32 cellular contexts compared by ENCODE assay signal in the genomic region with DNA sequence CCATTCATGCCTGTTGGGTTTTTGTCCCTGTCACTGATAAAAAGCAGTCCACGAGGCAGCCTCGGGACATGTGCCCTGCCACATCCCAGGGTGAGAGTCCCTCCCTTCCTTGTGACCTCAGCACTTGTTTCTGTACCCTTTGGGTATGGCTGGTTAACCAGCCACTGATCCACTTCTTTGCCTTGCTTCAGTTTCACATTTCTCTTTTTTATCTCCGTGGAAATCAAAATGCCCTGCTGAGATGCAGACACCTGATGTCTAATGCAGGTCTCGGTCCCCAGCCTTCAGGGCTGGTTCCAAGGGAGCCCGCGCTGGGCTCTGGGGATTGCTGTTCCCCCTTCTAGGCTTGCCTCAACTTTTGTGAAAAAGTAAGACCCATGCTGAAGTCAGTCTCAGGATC.
"Had no signal": no experiment of that assay in that cellular context is flagged by ENCODE, and none has a peak within 500 bp of the region (broad histone marks: within the 10 kb centered on the region; RNA-seq: fewer than 3 reads in every experiment).

No MANE protein-coding gene starts in this region.

- H3K27me3 ChIP-seq: SJSA1, transverse colon, uterus had no signal

- DNase-seq: activated CD4-positive, alpha-beta memory T cell treated with anti-CD3 and anti-CD28 coated beads, Interleukin-2, amount 10 ng/mL, durations not matched to agents 7 days and 5 days; activated CD4-positive, alpha-beta T cell treated with anti-CD3 and anti-CD28 coated beads, Interleukin-2, amount 10 ng/mL, durations not matched to agents 24 days and 14 days; activated CD4-positive, CD25-positive, alpha-beta regulatory T cell treated with anti-CD3 and anti-CD28 coated beads, Interleukin-2, amount 50 U/mL, for 72 hours; activated CD8-positive, alpha-beta memory T cell treated with anti-CD3 and anti-CD28 coated beads, Interleukin-2, amount 50 U/mL, for 48 hours; activated gamma-delta T cell treated with Interleukin-2 at 50 U/mL for 16 hours; activated naive CD4-positive, alpha-beta T cell treated with anti-CD3 and anti-CD28 coated beads, Interleukin-2, amount 50 U/mL, for 16 hours; activated T-cell treated with anti-CD3 and anti-CD28 coated beads, Interleukin-2, amount 50 U/mL, for 24 hours; dermis blood vessel endothelial cell; effector memory CD8-positive, alpha-beta T cell; erythroblast; heart right ventricle; left lung; mesendoderm; occipital lobe; psoas muscle; stimulated activated CD4-positive, alpha-beta T cell treated with anti-CD3 and anti-CD28 coated beads, Interleukin-1b, Interleukin-23, amount 100 ng/mL, for 48 hours; stimulated activated CD4-positive, alpha-beta T cell treated with anti-CD3 and anti-CD28 coated beads, Interleukin-4, amount 100 ng/mL, for 4 hours; stimulated activated naive B cell treated with anti-CD40 and anti-IgM and Interleukin-4, amounts not matched to agents 10 μg/mL and 1 μg/mL and 100 μg/mL, for 72 hours; stomach; SW 1271; T-helper 9 cell; WERI-Rb-1 had no signal

- H3K27ac ChIP-seq: heart right ventricle, left lung, parathyroid adenoma, psoas muscle, SJSA1, suprapubic skin, uterus, WERI-Rb-1 had no signal

- H3K36me3 Mint-ChIP-seq: natural killer cell treated with Interleukin-12 subunit alpha and Interleukin-12 subunit beta and Interleukin-15 and Interleukin-18, amount 100 ng/mL, for 72 hours; stimulated activated naive B cell treated with anti-CD40 and anti-IgM and Interleukin-4, amounts not matched to agents 10 μg/mL and 1 μg/mL and 100 μg/mL, for 72 hours had no signal

- ATAC-seq: effector memory CD8-positive, alpha-beta T cell; left lung; mucosa of descending colon; natural killer cell treated with Interleukin-12 subunit alpha and Interleukin-12 subunit beta and Interleukin-15 and Interleukin-18, amount 100 ng/mL, for 72 hours; psoas muscle; stimulated activated naive B cell treated with anti-CD40 and anti-IgM and Interleukin-4, amounts not matched to agents 10 μg/mL and 1 μg/mL and 100 μg/mL, for 72 hours had no signal

- H3K27me3 Mint-ChIP-seq: activated CD4-positive, alpha-beta memory T cell treated with anti-CD3 and anti-CD28 coated beads, Interleukin-2, amount 10 ng/mL, durations not matched to agents 7 days and 5 days; activated CD4-positive, alpha-beta T cell treated with anti-CD3 and anti-CD28 coated beads, Interleukin-2, amount 10 ng/mL, durations not matched to agents 24 days and 14 days had no signal

- H3K4me3 Mint-ChIP-seq: activated CD4-positive, alpha-beta memory T cell treated with anti-CD3 and anti-CD28 coated beads, Interleukin-2, amount 10 ng/mL, durations not matched to agents 7 days and 5 days; activated CD4-positive, alpha-beta T cell treated with anti-CD3 and anti-CD28 coated beads, Interleukin-2, amount 10 ng/mL, durations not matched to agents 24 days and 14 days; activated T-cell treated with anti-CD3 and anti-CD28 coated beads, Interleukin-2, amount 50 U/mL, for 24 hours; effector memory CD8-positive, alpha-beta T cell; natural killer cell treated with Interleukin-12 subunit alpha and Interleukin-12 subunit beta and Interleukin-15 and Interleukin-18, amount 100 ng/mL, for 72 hours; stimulated activated naive B cell treated with anti-CD40 and anti-IgM and Interleukin-4, amounts not matched to agents 10 μg/mL and 1 μg/mL and 100 μg/mL, for 72 hours; T-helper 1 cell treated with Interleukin-12 subunit alpha and Interleukin-12 subunit beta and Interleukin-4 antibody, amounts not matched to agents 30 μg/mL and 1 μg/mL, for 36 hours had no signal

- H3K9me3 ChIP-seq: heart right ventricle, left lung, mucosa of descending colon, psoas muscle, SJSA1, stomach, suprapubic skin, transverse colon, uterus had no signal

- H3K9me3 Mint-ChIP-seq: activated CD4-positive, alpha-beta T cell treated with anti-CD3 and anti-CD28 coated beads, Interleukin-2, amount 10 ng/mL, durations not matched to agents 24 days and 14 days; activated T-cell treated with anti-CD3 and anti-CD28 coated beads, Interleukin-2, amount 50 U/mL, for 24 hours; natural killer cell treated with Interleukin-12 subunit alpha and Interleukin-12 subunit beta and Interleukin-15 and Interleukin-18, amount 100 ng/mL, for 72 hours had no signal

- H3K36me3 ChIP-seq: heart right ventricle, left lung, SJSA1, stomach, suprapubic skin, transverse colon, uterus, WERI-Rb-1 had no signal

- H3K4me3 ChIP-seq: heart right ventricle, left lung, lung, mucosa of descending colon, psoas muscle, SJSA1, smooth muscle cell, stomach, suprapubic skin, transverse colon, uterus had no signal

- H3K9ac ChIP-seq: parathyroid adenoma had no signal

- H2AFZ ChIP-seq: parathyroid adenoma had no signal

- H3K27ac Mint-ChIP-seq: activated CD4-positive, alpha-beta memory T cell treated with anti-CD3 and anti-CD28 coated beads, Interleukin-2, amount 10 ng/mL, durations not matched to agents 7 days and 5 days; activated CD4-positive, alpha-beta T cell treated with anti-CD3 and anti-CD28 coated beads, Interleukin-2, amount 10 ng/mL, durations not matched to agents 24 days and 14 days; activated T-cell treated with anti-CD3 and anti-CD28 coated beads, Interleukin-2, amount 50 U/mL, for 24 hours; effector memory CD8-positive, alpha-beta T cell; natural killer cell treated with Interleukin-12 subunit alpha and Interleukin-12 subunit beta and Interleukin-15 and Interleukin-18, amount 100 ng/mL, for 72 hours; stimulated activated naive B cell treated with anti-CD40 and anti-IgM and Interleukin-4, amounts not matched to agents 10 μg/mL and 1 μg/mL and 100 μg/mL, for 72 hours; T-helper 1 cell treated with Interleukin-12 subunit alpha and Interleukin-12 subunit beta and Interleukin-4 antibody, amounts not matched to agents 30 μg/mL and 1 μg/mL, for 36 hours had no signal

- H3K4me1 Mint-ChIP-seq: activated CD4-positive, alpha-beta memory T cell treated with anti-CD3 and anti-CD28 coated beads, Interleukin-2, amount 10 ng/mL, durations not matched to agents 7 days and 5 days; activated CD4-positive, alpha-beta T cell treated with anti-CD3 and anti-CD28 coated beads, Interleukin-2, amount 10 ng/mL, durations not matched to agents 24 days and 14 days; stimulated activated naive B cell treated with anti-CD40 and anti-IgM and Interleukin-4, amounts not matched to agents 10 μg/mL and 1 μg/mL and 100 μg/mL, for 72 hours had no signal

- H3K4me1 ChIP-seq: left lung, parathyroid adenoma, psoas muscle, SJSA1, stomach, suprapubic skin, uterus had no signal
